Comparison of ENCODE assay signal across 10 cellular contexts in genomic region chr17:3475812-3476686, GRCh38. TPM values are rescaled to one million over a fixed set of nuclear protein-coding genes. Genes with fewer than 3 reads are reported as not detected.
DNase-seq lines count a peak whose midpoint lies in the region; ATAC-seq and TF ChIP-seq lines count a peak whose summit lies in the region.
"Had no signal": no experiment of that assay in that cellular context is flagged by ENCODE, and none has a peak within 500 bp of the region (broad histone marks: within the 10 kb centered on the region; RNA-seq: fewer than 3 reads in every experiment).

TSS of gene ASPA (plus strand) at chr17:3475997. CDS start at chr17:3476160, 163 bp downstream.

- no peaks in the 10 kb centered on the region for H3K79me1 ChIP-seq in mesenchymal stem cell (replicated peaks; ENCODE audit: low read length, poor library complexity, severe bottlenecking)

- no peak within 1 kb of the TSS for H2AK5ac ChIP-seq in mesenchymal stem cell (ENCODE audit: low read length, severe bottlenecking)

- no peak within 1 kb of the TSS for H2AFZ ChIP-seq in mesenchymal stem cell (ENCODE audit: low read depth, low read length)

- peaks cover 14% of the 10 kb centered on the region for H3K27me3 Mint-ChIP-seq in activated T-cell treated with anti-CD3 and anti-CD28 coated beads, Interleukin-2, amount 50 U/mL, for 24 hours
- H3K27me3 Mint-ChIP-seq in type B pancreatic cell: peaks cover 5% of the 10 kb centered on the region
- no peaks in the 10 kb centered on the region for H3K27me3 Mint-ChIP-seq in progenitor cell of endocrine pancreas

- H4K91ac ChIP-seq in mesenchymal stem cell (ENCODE audit: low read length): no peak within 1 kb of the TSS

- H3K18ac ChIP-seq in mesenchymal stem cell (ENCODE audit: low read depth in 1 of 2, low read length in 2 of 2): no peak within 1 kb of the TSS

- H3K9me3 Mint-ChIP-seq in activated T-cell treated with anti-CD3 and anti-CD28 coated beads, Interleukin-2, amount 50 U/mL, for 24 hours: no peaks in the 10 kb centered on the region
- H3K9me3 Mint-ChIP-seq in type B pancreatic cell (no peaks in the 10 kb centered on the region), progenitor cell of endocrine pancreas (ENCODE audit: low read depth) (no peaks in the 10 kb centered on the region)

- H3K36me3 Mint-ChIP-seq in activated T-cell treated with anti-CD3 and anti-CD28 coated beads, Interleukin-2, amount 50 U/mL, for 24 hours (ENCODE audit: low read depth): no peaks in the 10 kb centered on the region
- H3K36me3 Mint-ChIP-seq in type B pancreatic cell: no peaks in the 10 kb centered on the region
- H3K36me3 Mint-ChIP-seq in progenitor cell of endocrine pancreas (ENCODE audit: insufficient read depth): no peaks in the 10 kb centered on the region

- WGBS in mesenchymal stem cell: 60% methylated on average over 4 of the region's 7 CpGs

- H2BK5ac ChIP-seq in mesenchymal stem cell (ENCODE audit: low read depth, low read length, poor library complexity, severe bottlenecking): no peak within 1 kb of the TSS

- no peak within 1 kb of the TSS for H3K23ac ChIP-seq in mesenchymal stem cell (ENCODE audit: low read length in 2 of 2)

- H3K27ac ChIP-seq in duodenal mucosa (ENCODE audit: low read depth, low read length) (peak within 1 kb of the TSS; percentile 75), mesenchymal stem cell (ENCODE audit: low read length, poor library complexity, severe bottlenecking) (no peak within 1 kb of the TSS)
- H3K27ac ChIP-seq: HL-60 had no signal

- H4K8ac ChIP-seq in mesenchymal stem cell (ENCODE audit: low read length): no peak within 1 kb of the TSS

- H3K14ac ChIP-seq in mesenchymal stem cell (ENCODE audit: low read length in 2 of 2): no peak within 1 kb of the TSS

- ATAC-seq in HG02884 (IDR thresholded peaks at IDR 0.05; ENCODE audit: unreplicated experiment): no peak
- no peak for ATAC-seq in GM19455 (IDR thresholded peaks at IDR 0.05; ENCODE audit: unreplicated experiment)

- H3K4me3 ChIP-seq in duodenal mucosa (ENCODE audit: low read depth in 1 of 2, low read length in 2 of 2) (peak within 1 kb of the TSS; percentile 69 to 78), mesenchymal stem cell (ENCODE audit: insufficient read depth in 1 of 2, low read depth in 1 of 2, low read length in 2 of 2) (peak within 1 kb of the TSS in 1 of 2 experiments; percentile 85)

- H3K4me1 ChIP-seq in duodenal mucosa (ENCODE audit: control insufficient read depth in 1 of 2, insufficient read depth in 2 of 2, low read length in 2 of 2): peaks cover 14 to 27% of the 10 kb centered on the region in 2 donors
- H3K4me1 ChIP-seq in mesenchymal stem cell (ENCODE audit: control insufficient read depth, insufficient read depth, low read depth, low read length): no peaks in the 10 kb centered on the region
- H3K4me1 ChIP-seq: BE2C had no signal

- H3K27me3 ChIP-seq in duodenal mucosa (ENCODE audit: control insufficient read depth in 1 of 2, insufficient read depth in 2 of 2, low read length in 2 of 2) (no peaks in the 10 kb centered on the region), mesenchymal stem cell (ENCODE audit: control insufficient read depth in 1 of 2, insufficient read depth in 1 of 2, low read length in 2 of 2) (no peaks in the 10 kb centered on the region)

- no peak within 1 kb of the TSS for H2BK12ac ChIP-seq in mesenchymal stem cell (ENCODE audit: low read length in 2 of 2)

- H3K4me2 ChIP-seq in mesenchymal stem cell (ENCODE audit: low read length, poor library complexity, severe bottlenecking): no peak within 1 kb of the TSS

- DNase-seq in activated T-cell treated with anti-CD3 and anti-CD28 coated beads, Interleukin-2, amount 50 U/mL, for 24 hours: no peak
- no peak for DNase-seq in activated T-cell treated with anti-CD3 and anti-CD28 coated beads, Interleukin-2, amount 50 U/mL, for 48 hours
- DNase-seq in mesenchymal stem cell (no peak), type B pancreatic cell (ENCODE audit: extremely low spot score, unreplicated experiment) (no peak), progenitor cell of endocrine pancreas (ENCODE audit: low spot score, unreplicated experiment) (no peak)
- DNase-seq: BE2C had no signal

- H2BK120ac ChIP-seq in mesenchymal stem cell (ENCODE audit: low read depth, low read length): no peak within 1 kb of the TSS

- H3K4me3 Mint-ChIP-seq in activated T-cell treated with anti-CD3 and anti-CD28 coated beads, Interleukin-2, amount 50 U/mL, for 24 hours: peak within 1 kb of the TSS; percentile 15
- peak within 1 kb of the TSS; percentile 7 for H3K4me3 Mint-ChIP-seq in type B pancreatic cell
- H3K4me3 Mint-ChIP-seq in progenitor cell of endocrine pancreas (ENCODE audit: low read depth): no peak within 1 kb of the TSS

- no peak within 1 kb of the TSS for H2BK15ac ChIP-seq in mesenchymal stem cell (ENCODE audit: low read depth, poor library complexity, severe bottlenecking)

- peaks cover 5% of the 10 kb centered on the region for H3K4me1 Mint-ChIP-seq in activated T-cell treated with anti-CD3 and anti-CD28 coated beads, Interleukin-2, amount 50 U/mL, for 24 hours (ENCODE audit: low read depth)
- H3K4me1 Mint-ChIP-seq in type B pancreatic cell (ENCODE audit: unreplicated experiment): peaks cover 16% of the 10 kb centered on the region
- peaks cover 19% of the 10 kb centered on the region for H3K4me1 Mint-ChIP-seq in progenitor cell of endocrine pancreas (ENCODE audit: low read depth)

- no peak within 1 kb of the TSS for H3K4ac ChIP-seq in mesenchymal stem cell (ENCODE audit: low read depth in 1 of 2, low read length in 2 of 2)

- H3K27ac Mint-ChIP-seq in activated T-cell treated with anti-CD3 and anti-CD28 coated beads, Interleukin-2, amount 50 U/mL, for 24 hours: no peak within 1 kb of the TSS
- H3K27ac Mint-ChIP-seq in type B pancreatic cell: peak within 1 kb of the TSS; percentile 15
- no peak within 1 kb of the TSS for H3K27ac Mint-ChIP-seq in progenitor cell of endocrine pancreas

- H3K9me3 ChIP-seq in duodenal mucosa (ENCODE audit: control insufficient read depth in 1 of 2, low read length in 2 of 2) (no peaks in the 10 kb centered on the region), mesenchymal stem cell (ENCODE audit: control insufficient read depth, low read length) (no peaks in the 10 kb centered on the region)
- H3K9me3 ChIP-seq: BE2C had no signal

- H3K9ac ChIP-seq in duodenal mucosa (ENCODE audit: low read depth in 1 of 2, low read length in 2 of 2): peak within 1 kb of the TSS; percentile 45 to 69
- peak within 1 kb of the TSS; percentile 96 for H3K9ac ChIP-seq in mesenchymal stem cell (ENCODE audit: low read length)

- no peak for TF ChIP-seq CTCF in type B pancreatic cell (conservative IDR thresholded peaks at IDR 0.05)
- TF ChIP-seq CTCF in progenitor cell of endocrine pancreas (IDR thresholded peaks at IDR 0.05; ENCODE audit: unreplicated experiment): no peak

- H3K36me3 ChIP-seq in duodenal mucosa (ENCODE audit: control insufficient read depth in 1 of 2, insufficient read depth in 2 of 2, low read length in 2 of 2): no peaks in the 10 kb centered on the region
- no peaks in the 10 kb centered on the region for H3K36me3 ChIP-seq in mesenchymal stem cell (ENCODE audit: control insufficient read depth in 1 of 2, insufficient read depth in 2 of 2, low read depth in 1 of 2, low read length in 2 of 2)
- H3K36me3 ChIP-seq: BE2C had no signal

RNA-seq across cellular contexts. Expression of gene ASPA, which starts in this region (rescaled TPM):
- polyA plus RNA-seq in mesenchymal stem cell (2013, experiment 1 of 2): 0.03 TPM
- polyA plus RNA-seq in mesenchymal stem cell (2013, experiment 2 of 2): 0.07 TPM
- 0.33 and 0.51 TPM in 2 replicates for total RNA-seq in type B pancreatic cell (ENCODE audit: low replicate concordance)
- total RNA-seq in progenitor cell of endocrine pancreas: not detected in 2 replicates
